8 cellular contexts compared by ENCODE assay signal in genomic region chr14:51283402-51283825, GRCh38. TPM values are rescaled to one million over a fixed set of nuclear protein-coding genes. Genes with fewer than 3 reads are reported as not detected.
DNase-seq lines count a peak whose midpoint lies in the region; ATAC-seq, FAIRE-seq and TF ChIP-seq lines count a peak whose summit lies in the region.

No MANE protein-coding gene starts in this region.

- peak; percentile 47 for FAIRE-seq in GM12878 (lab: Jason Lieb, UNC)

- RAD21 ChIA-PET in GM12878 (lab: Charles Lee; ENCODE audit: unreplicated experiment) = interaction anchor here (0.7 to 2.1 kb wide), 4 partner anchors 41 to 498 kb away, joined by 3 to 7 read pairs (median 4); no protein-coding TSS in a partner anchor

- no peak overlapping the region for H2AFZ ChIP-seq in GM12878 (ENCODE audit: control insufficient read depth, low read depth, low read length)

- no peak overlapping the region for H3K27ac Mint-ChIP-seq in CD8-positive, alpha-beta T cell

- TF ChIP-seq EP300 in GM12878 (IDR thresholded peaks at IDR 0.05; ENCODE audit: borderline replicate concordance in 1 of 2, control insufficient read depth in 1 of 2, low read depth in 2 of 2, low read length in 2 of 2) = no peak

- TF ChIP-seq POLR2A in GM12878 (IDR thresholded peaks at IDR 0.05; ENCODE audit: low read depth, low read length) = no peak

- no peak for ATAC-seq in CD8-positive, alpha-beta T cell
- ATAC-seq in HG02798 (IDR thresholded peaks at IDR 0.05; ENCODE audit: poor library complexity, unreplicated experiment) (peak; percentile 37), GM12878 (peak; percentile 55; the same call in 2 of the 3 replicates)

- H3K4me3 ChIP-seq in CD8-positive, alpha-beta T cell (ENCODE audit: low read depth, low read length) = no peak overlapping the region
- no peak overlapping the region for H3K4me3 ChIP-seq in GM12878

- no peak overlapping the region for H3K9ac ChIP-seq in GM12878 (ENCODE audit: control insufficient read depth, insufficient read depth, low read length)

- no peaks in the 10 kb centered on the region for H3K36me3 ChIP-seq in CD8-positive, alpha-beta T cell (ENCODE audit: insufficient read depth, low read length)
- no peaks in the 10 kb centered on the region for H3K36me3 ChIP-seq in GM12878 (ENCODE audit: control insufficient read depth in 2 of 2, insufficient read depth in 2 of 2, low read length in 1 of 2)

- no peaks in the 10 kb centered on the region for H3K79me2 ChIP-seq in GM12878 (ENCODE audit: control insufficient read depth, insufficient read depth, low read length)

- TF ChIP-seq RAD21 in GM12878 (IDR thresholded peaks at IDR 0.05; ENCODE audit: insufficient read depth, low read depth, low read length) = peak; percentile 71

- no peak overlapping the region for H3K27ac ChIP-seq in CD8-positive, alpha-beta T cell (ENCODE audit: low read depth, low read length)
- no peak overlapping the region for H3K27ac ChIP-seq in GM12878 (ENCODE audit: control insufficient read depth, insufficient read depth)

- no peak overlapping the region for H3K4me2 ChIP-seq in GM12878 (ENCODE audit: control insufficient read depth, insufficient read depth)

- WGBS in GM12878 (ENCODE audit: insufficient coverage, insufficient replicate concordance, low lambda C conversion rate, missing lambda C conversion rate) = 31% methylated on average over 3 of the region's 3 CpGs

- no peaks in the 10 kb centered on the region for H3K9me3 ChIP-seq in CD8-positive, alpha-beta T cell (ENCODE audit: low read length)
- H3K9me3 ChIP-seq in GM12878 (replicated peaks; ENCODE audit: control insufficient read depth, insufficient read depth, low read length) = no peaks in the 10 kb centered on the region

- intact Hi-C loops in CD8-positive, alpha-beta T cell (cut with DNase I, micrococcal nuclease) = loop anchor here (1.0 to 5.0 kb wide), 5 partner anchors 493 to 849 kb away; no protein-coding TSS in a partner anchor
- intact Hi-C loops in GM12878 (cut with micrococcal nuclease; ENCODE audit: unreplicated experiment) = loop anchor here (1.0 to 5.0 kb wide), 2 partner anchors 369 to 493 kb away; partner anchors contain the start of gene FRMD6

- in situ Hi-C loops in GM12878 (cut with MboI) = loop anchor here (10.0 kb wide), 1 partner anchor 491 kb away; no protein-coding TSS in a partner anchor

- CTCF ChIA-PET in CD8-positive, alpha-beta T cell (lab: Charles Lee) = interaction anchor here (0.7 to 5.2 kb wide), 18 partner anchors 9 to 824 kb away, joined by 3 to 75 read pairs (median 5); partner anchors contain the start of gene TMX1
- CTCF ChIA-PET in GM12878 (lab: Yijun Ruan, JAX) = interaction anchor here (0.7 to 7.5 kb wide), 24 partner anchors 9 to 788 kb away, joined by 3 to 75 read pairs (median 3); partner anchors contain the start of gene FRMD6

- POLR2A ChIA-PET in CD8-positive, alpha-beta T cell (lab: Charles Lee) = no interaction called here
- POLR2A ChIA-PET in GM12878 (lab: Charles Lee) = no interaction called here

- no peak overlapping the region for H3K4me3 Mint-ChIP-seq in CD8-positive, alpha-beta T cell

- no peaks in the 10 kb centered on the region for H3K4me1 Mint-ChIP-seq in CD8-positive, alpha-beta T cell (ENCODE audit: low read depth)

- no peaks in the 10 kb centered on the region for H3K27me3 ChIP-seq in CD8-positive, alpha-beta T cell (ENCODE audit: insufficient read depth, low read length)
- H3K27me3 ChIP-seq in GM12878 (replicated peaks in 1 of 2; ENCODE audit: control insufficient read depth in 2 of 2, insufficient read depth in 2 of 2, low read length in 1 of 2) = no peaks in the 10 kb centered on the region

- no peaks in the 10 kb centered on the region for H3K4me1 ChIP-seq in CD8-positive, alpha-beta T cell (ENCODE audit: insufficient read depth, low read length)
- peaks cover 8% of the 10 kb centered on the region for H3K4me1 ChIP-seq in GM12878 (ENCODE audit: control insufficient read depth, insufficient read depth, low read length)

- H3K9me3 Mint-ChIP-seq in CD8-positive, alpha-beta T cell = no peaks in the 10 kb centered on the region

- peak; percentile 75 for TF ChIP-seq CTCF in CD8-positive, alpha-beta T cell (IDR thresholded peaks at IDR 0.05)
- TF ChIP-seq CTCF in GM12878 (IDR thresholded peaks at IDR 0.05 in 2 of 3, conservative IDR thresholded peaks at IDR 0.05 in 1 of 3; ENCODE audit: control insufficient read depth in 2 of 3, extremely low read depth in 1 of 3, insufficient read depth in 1 of 3, low read depth in 3 of 3, low read length in 3 of 3) = peak; percentile 53 to 74 (median 55); a peak in 5 of 6 replicates

- DNase-seq in CD8-positive, alpha-beta T cell = no peak
- DNase-seq in NCI-H446 treated with DMSO at 0.1 percent for 48 hours (lab: John Stamatoyannopoulos, UW) (peak; percentile 91), GM12878 (ENCODE audit: low read depth, low spot score) (no peak), iPS DF 19.7 (ENCODE audit: low read depth, low spot score) (peak; percentile 42), smooth muscle cell of the brain vasculature (ENCODE audit: low read depth, low spot score) (peak; percentile 85), GDM1 (lab: John Stamatoyannopoulos, UW) (no peak)
- no peak for DNase-seq in stimulated activated CD4-positive, alpha-beta T cell treated with anti-CD3 and anti-CD28 coated beads, Interleukin-4, amount 100 ng/mL, for 24 hours

- no peaks in the 10 kb centered on the region for H3K27me3 Mint-ChIP-seq in CD8-positive, alpha-beta T cell (ENCODE audit: low read depth)

- H4K20me1 ChIP-seq in GM12878 (ENCODE audit: control insufficient read depth, insufficient read depth) = no peaks in the 10 kb centered on the region

- BruUV-seq in GM12878 (replicated peaks; lab: Mats Ljungman, UMichigan) = no TSS peak

- peaks cover 2% of the 10 kb centered on the region for H3K36me3 Mint-ChIP-seq in CD8-positive, alpha-beta T cell

- SMC1A ChIA-PET in GM12878 (lab: Charles Lee; ENCODE audit: uncharacterized antibody, unreplicated experiment) = interaction anchor here (0.6 to 4.1 kb wide), 13 partner anchors 9 to 696 kb away, joined by 3 to 19 read pairs (median 3); no protein-coding TSS in a partner anchor

TF ChIP-seq in GM12878, 131 proteins besides CTCF, POLR2A, EP300 and RAD21 (continues in another document):
- TF ChIP-seq HDGF (IDR thresholded peaks at IDR 0.05) (no peak), PML (IDR thresholded peaks at IDR 0.05; ENCODE audit: low read length) (no peak), SREBF2 (IDR thresholded peaks at IDR 0.05; ENCODE audit: low read length) (no peak), STAT1 (conservative IDR thresholded peaks at IDR 0.05) (no peak), ZNF384 (IDR thresholded peaks at IDR 0.05; ENCODE audit: borderline replicate concordance, low read depth, low read length) (peak; percentile 65; the same call in 1 of the 2 replicates), WRNIP1 (IDR thresholded peaks at IDR 0.05; ENCODE audit: borderline replicate concordance, low read depth, low read length) (no peak), SMC3 (IDR thresholded peaks at IDR 0.05; ENCODE audit: borderline replicate concordance, low read length) (peak; percentile 72), RFX5 (IDR thresholded peaks at IDR 0.05; ENCODE audit: low read depth, low read length) (no peak), ZZZ3 (IDR thresholded peaks at IDR 0.05; ENCODE audit: control insufficient read depth, insufficient read length, low read depth) (no peak), PAX5 (IDR thresholded peaks at IDR 0.05; ENCODE audit: borderline replicate concordance, low read depth, low read length) (no peak), USF2 (IDR thresholded peaks at IDR 0.05; ENCODE audit: borderline replicate concordance, low read depth, low read length) (no peak), SPI1 (IDR thresholded peaks at IDR 0.05; ENCODE audit: borderline replicate concordance, insufficient read depth, low read depth, low read length) (no peak), USF1 (IDR thresholded peaks at IDR 0.05; ENCODE audit: borderline replicate concordance, extremely low read length, insufficient read depth, low read depth, low read length) (no peak)

RNA-seq across cellular contexts. Expression of gene TMX1, which starts 43.4 kb away (rescaled TPM):
- total RNA-seq in CD8-positive, alpha-beta T cell = 10 to 100 TPM; 10.2 to 11.1 TPM
- 92.8 and 94.5 TPM in 2 replicates for total RNA-seq in GM12878 (2013; cell fraction: nucleolus; rRNA removed)
- total RNA-seq in GM12878 (2014; rRNA removed) = 37.6 and 49.7 TPM in 2 replicates
- total RNA-seq in GM12878 (2014; rRNA removed; fragmentation: Illumina TruSeq; extraction: Trizol) = 53.2 and 54.6 TPM in 2 replicates
- 45.3 and 48.9 TPM in 2 replicates for total RNA-seq in GM12878 (2021)
- 13.5 TPM for polyA plus RNA-seq in GM12878 (2011; ENCODE audit: low read depth)
- polyA plus RNA-seq in GM12878 (2011; rRNA removed) = 49.5 and 78.3 TPM in 2 replicates
- 15.1 and 18.6 TPM in 2 replicates for polyA plus RNA-seq in GM12878 (2011; cell fraction: cytosol; rRNA removed)
- 12.5 and 17.0 TPM in 2 replicates for polyA plus RNA-seq in GM12878 (2011; cell fraction: nucleus; rRNA removed)
- 30.0 and 34.3 TPM in 2 replicates for polyA plus RNA-seq in GM12878 (2012)
- 32.2 and 44.5 TPM in 2 replicates for polyA plus RNA-seq in GM12878 (2014; fragmentation: Illumina TruSeq; extraction: Trizol)
- polyA plus RNA-seq in GM12878 (2014; fragmentation: Nextera tagmentation; extraction: Ambion mirVana) = 100 to 1,000 TPM in 1 of 2 experiments, 10 to 100 TPM in 1; 58.7 to 152 TPM
- 24.8 and 29.1 TPM in 2 replicates for polyA plus RNA-seq in GM12878 (2014; rRNA removed)
- 100 to 1,000 TPM; 118 to 122 TPM for polyA plus RNA-seq in GM12878 (2016; fragmentation: Nextera tagmentation; extraction: Ambion mirVana)
- 25.4 and 34.9 TPM in 2 replicates for polyA minus RNA-seq in GM12878 (2011; rRNA and poly(A)+ RNA removed)
- polyA minus RNA-seq in GM12878 (2011; cell fraction: cytosol; rRNA and poly(A)+ RNA removed) = 18.3 and 27.1 TPM in 2 replicates
- 20.9 and 32.5 TPM in 2 replicates for polyA minus RNA-seq in GM12878 (2011; cell fraction: nucleus; rRNA and poly(A)+ RNA removed)

Comparison
In these comparisons a context has a peak if more than half of its experiments do, and no peak if none do; other contexts are left out.
1. DNase-seq: peak in NCI-H446 treated with DMSO at 0.1 percent for 48 hours (single experiment), iPS DF 19.7 (single experiment) and smooth muscle cell of the brain vasculature (single experiment); none in CD8-positive, alpha-beta T cell (0 of 7), GM12878 (single experiment), stimulated activated CD4-positive, alpha-beta T cell treated with anti-CD3 and anti-CD28 coated beads, Interleukin-4, amount 100 ng/mL, for 24 hours (single experiment) and GDM1 (single experiment).